Comparison of ENCODE assay signal across 8 cellular contexts in genomic region chr1:16649960-16650359, GRCh38. TPM values are rescaled to one million over a fixed set of nuclear protein-coding genes. Genes with fewer than 3 reads are reported as not detected.
A peak's percentile ranks its signal among the peaks of the same experiment; 100 is the strongest.
DNase-seq lines count a peak whose midpoint lies in the region; ATAC-seq and TF ChIP-seq lines count a peak whose summit lies in the region.
"Not testable (repeated sequence)": the region's sequence is repeated elsewhere in the genome, so short reads cannot be mapped to it uniquely, and the experiment has no call there.
"Had no signal": no experiment of that assay in that cellular context is flagged by ENCODE, and none has a peak within 500 bp of the region (broad histone marks: within the 10 kb centered on the region; RNA-seq: fewer than 3 reads in every experiment).

No MANE protein-coding gene starts in this region.

- not testable (repeated sequence) for TF ChIP-seq POLR2A in spleen (IDR thresholded peaks at IDR 0.05); upper lobe of left lung (IDR thresholded peaks at IDR 0.05)

- H3K27ac ChIP-seq in dorsolateral prefrontal cortex; right cardiac atrium (ENCODE audit: low read length); spleen; upper lobe of left lung: not testable (repeated sequence)

- H3K9me3 ChIP-seq in right cardiac atrium (ENCODE audit: control insufficient read depth, low read length); mucosa of descending colon; spleen; upper lobe of left lung: not testable (repeated sequence)

- H3K36me3 ChIP-seq in mucosa of descending colon (ENCODE audit: low read depth); spleen; upper lobe of left lung: not testable (repeated sequence)

- WGBS in right cardiac atrium: 78% methylated on average over 9 of the region's 9 CpGs
- 77 to 93% (median 83%) methylated on average over 5 to 9 of the region's 9 CpGs for WGBS in spleen, 5 donors
- WGBS in upper lobe of left lung, 2 donors: 81 to 83% methylated on average over 9 of the region's 9 CpGs

- not testable (repeated sequence) for H3K4me3 Mint-ChIP-seq in activated CD8-positive, alpha-beta T cell treated with anti-CD3 and anti-CD28 coated beads, Interleukin-2, amount 10 ng/mL, durations not matched to agents 7 days and 5 days

- H3K27ac Mint-ChIP-seq in activated CD8-positive, alpha-beta T cell treated with anti-CD3 and anti-CD28 coated beads, Interleukin-2, amount 10 ng/mL, durations not matched to agents 7 days and 5 days: not testable (repeated sequence)

- not testable (repeated sequence) for TF ChIP-seq CTCF in dorsolateral prefrontal cortex (IDR thresholded peaks at IDR 0.05 in 54 of 56, conservative IDR thresholded peaks at IDR 0.05 in 2 of 56; ENCODE audit: low read depth in 1 of 56, partially characterized antibody in 56 of 56); mucosa of descending colon (IDR thresholded peaks at IDR 0.05); spleen (IDR thresholded peaks at IDR 0.05 in 8 of 11, conservative IDR thresholded peaks at IDR 0.05 in 3 of 11); upper lobe of left lung (IDR thresholded peaks at IDR 0.05)

- not testable (repeated sequence) for H3K4me3 ChIP-seq in dorsolateral prefrontal cortex; right cardiac atrium (ENCODE audit: low read length); mucosa of descending colon; spleen; upper lobe of left lung

- peak; percentile 19 for DNase-seq in activated CD8-positive, alpha-beta T cell treated with anti-CD3 and anti-CD28 coated beads, Interleukin-2, amount 10 ng/mL, durations not matched to agents 7 days and 5 days
- peak; percentile 2 for DNase-seq in activated naive CD4-positive, alpha-beta T cell treated with Interleukin-2 at 50 U/mL for 16 hours
- peak in 7 of 10 donors; percentile 9 to 41 (median 28) for DNase-seq in dorsolateral prefrontal cortex
- DNase-seq in right cardiac atrium: peak in 2 of 3 donors; percentile 15 to 58
- DNase-seq in mucosa of descending colon: peak; percentile 2 to 55 (median 36)
- peak; percentile 76 for DNase-seq in spleen
- peak; percentile 21 to 26 for DNase-seq in upper lobe of left lung

- H3K27me3 ChIP-seq in dorsolateral prefrontal cortex; right cardiac atrium (ENCODE audit: control insufficient read depth, insufficient read depth); upper lobe of left lung: not testable (repeated sequence)
- H3K27me3 ChIP-seq in spleen (replicated peaks in 1 of 7): peaks cover 0 to 16% (median 0%) of the 10 kb centered on the region in 7 donors

- CTCF ChIA-PET in activated CD8-positive, alpha-beta T cell treated with anti-CD3 and anti-CD28 coated beads, Interleukin-2, amount 10 ng/mL, durations not matched to agents 7 days and 5 days (lab: Charles Lee): not testable (repeated sequence)

- not testable (repeated sequence) for H3K36me3 Mint-ChIP-seq in activated CD8-positive, alpha-beta T cell treated with anti-CD3 and anti-CD28 coated beads, Interleukin-2, amount 10 ng/mL, durations not matched to agents 7 days and 5 days (ENCODE audit: low read depth)

- not testable (repeated sequence) for TF ChIP-seq EP300 in upper lobe of left lung (IDR thresholded peaks at IDR 0.05)

- H3K9me3 Mint-ChIP-seq in activated CD8-positive, alpha-beta T cell treated with anti-CD3 and anti-CD28 coated beads, Interleukin-2, amount 10 ng/mL, durations not matched to agents 7 days and 5 days (ENCODE audit: insufficient read depth): not testable (repeated sequence)

- POLR2A ChIA-PET in activated CD8-positive, alpha-beta T cell treated with anti-CD3 and anti-CD28 coated beads, Interleukin-2, amount 10 ng/mL, durations not matched to agents 7 days and 5 days (lab: Charles Lee): not testable (repeated sequence)

- not testable (repeated sequence) for H3K4me1 ChIP-seq in right cardiac atrium (ENCODE audit: control insufficient read depth, insufficient read depth, low read length); mucosa of descending colon (ENCODE audit: low read depth)
- H3K4me1 ChIP-seq in spleen (peaks cover 4 to 19% (median 7%) of the 10 kb centered on the region in 6 donors), upper lobe of left lung (peaks cover 4 to 11% (median 5%) of the 10 kb centered on the region in 4 donors)

- intact Hi-C loops in dorsolateral prefrontal cortex (cut with DNase I); right cardiac atrium (cut with DNase I); mucosa of descending colon (cut with DNase I, micrococcal nuclease); spleen (cut with DNase I; ENCODE audit: low total_unique reads): not testable (repeated sequence)

- H3K4me1 Mint-ChIP-seq in activated CD8-positive, alpha-beta T cell treated with anti-CD3 and anti-CD28 coated beads, Interleukin-2, amount 10 ng/mL, durations not matched to agents 7 days and 5 days (ENCODE audit: low read depth): not testable (repeated sequence)

- H3K27me3 Mint-ChIP-seq in activated CD8-positive, alpha-beta T cell treated with anti-CD3 and anti-CD28 coated beads, Interleukin-2, amount 10 ng/mL, durations not matched to agents 7 days and 5 days (ENCODE audit: low read depth): peaks cover 12% of the 10 kb centered on the region

- ATAC-seq in activated CD8-positive, alpha-beta T cell treated with anti-CD3 and anti-CD28 coated beads, Interleukin-2, amount 10 ng/mL, durations not matched to agents 7 days and 5 days; right cardiac atrium; mucosa of descending colon; upper lobe of left lung (ENCODE audit: low FRiP score in 2 of 2): not testable (repeated sequence)

RNA-seq across cellular contexts. Expression of gene RNU1-3, which starts 16.8 kb away (rescaled TPM):
- total RNA-seq in activated CD8-positive, alpha-beta T cell treated with anti-CD3 and anti-CD28 coated beads, Interleukin-2, amount 10 ng/mL, durations not matched to agents 7 days and 5 days: 1,000 to 10,000 TPM; 1,730 to 2,232 TPM
- over 10,000 TPM in 6 of 120 experiments, 1,000 to 10,000 TPM in 114; 2,235 to 12,697 (median 6,630) TPM for total RNA-seq in dorsolateral prefrontal cortex
- total RNA-seq in right cardiac atrium: 1,000 to 10,000 TPM; 3,675 to 8,578 (median 7,073) TPM
- not detected for polyA plus RNA-seq in right cardiac atrium
- total RNA-seq in mucosa of descending colon: 1,000 to 10,000 TPM; 2,195 to 6,222 (median 2,378) TPM
- 1,000 to 10,000 TPM in 4 of 7 donors, under 1 TPM in 3; under 0.01 to 8,075 (median 6,234) TPM for total RNA-seq in spleen
- polyA plus RNA-seq in spleen: not detected
- over 10,000 TPM in 1 of 6 donors, 1,000 to 10,000 TPM in 2, under 1 TPM in 3; under 0.01 to 14,413 (median 1,360) TPM for total RNA-seq in upper lobe of left lung
- total RNA-seq: M059J had no signal

RNA-seq across cellular contexts. Expression of gene NBPF1, which starts 36.6 kb away (rescaled TPM):
- 1 to 10 TPM; 1.5 to 2.2 TPM for total RNA-seq in activated CD8-positive, alpha-beta T cell treated with anti-CD3 and anti-CD28 coated beads, Interleukin-2, amount 10 ng/mL, durations not matched to agents 7 days and 5 days
- total RNA-seq in dorsolateral prefrontal cortex: 10 to 100 TPM; 17.9 to 89.3 (median 52.9) TPM
- 10 to 100 TPM in 3 of 4 donors, 1 to 10 TPM in 1; 8.9 to 18.7 (median 15.7) TPM for total RNA-seq in right cardiac atrium
- polyA plus RNA-seq in right cardiac atrium: 6.5 TPM
- total RNA-seq in mucosa of descending colon: 100 to 1,000 TPM in 2 of 3 donors, 10 to 100 TPM in 1; 80.2 to 169 (median 104) TPM
- total RNA-seq in spleen: 10 to 100 TPM; 22.0 to 60.7 (median 33.7) TPM
- 1 to 10 TPM; 1.3 to 7.2 (median 2.9) TPM for polyA plus RNA-seq in spleen
- total RNA-seq in upper lobe of left lung: 10 to 100 TPM; 31.6 to 81.7 (median 34.3) TPM

Comparison
In these comparisons a context has a peak if more than half of its experiments do, and no peak if none do; other contexts are left out.
1. DNase-seq: peak in every context shown above with its lines; median percentile 76 in spleen; 36 in right cardiac atrium; 36 in mucosa of descending colon; 28 in dorsolateral prefrontal cortex; 24 in upper lobe of left lung; 19 in activated CD8-positive, alpha-beta T cell treated with anti-CD3 and anti-CD28 coated beads, Interleukin-2, amount 10 ng/mL, durations not matched to agents 7 days and 5 days; 2 in activated naive CD4-positive, alpha-beta T cell treated with Interleukin-2 at 50 U/mL for 16 hours.